In the genomic region with DNA sequence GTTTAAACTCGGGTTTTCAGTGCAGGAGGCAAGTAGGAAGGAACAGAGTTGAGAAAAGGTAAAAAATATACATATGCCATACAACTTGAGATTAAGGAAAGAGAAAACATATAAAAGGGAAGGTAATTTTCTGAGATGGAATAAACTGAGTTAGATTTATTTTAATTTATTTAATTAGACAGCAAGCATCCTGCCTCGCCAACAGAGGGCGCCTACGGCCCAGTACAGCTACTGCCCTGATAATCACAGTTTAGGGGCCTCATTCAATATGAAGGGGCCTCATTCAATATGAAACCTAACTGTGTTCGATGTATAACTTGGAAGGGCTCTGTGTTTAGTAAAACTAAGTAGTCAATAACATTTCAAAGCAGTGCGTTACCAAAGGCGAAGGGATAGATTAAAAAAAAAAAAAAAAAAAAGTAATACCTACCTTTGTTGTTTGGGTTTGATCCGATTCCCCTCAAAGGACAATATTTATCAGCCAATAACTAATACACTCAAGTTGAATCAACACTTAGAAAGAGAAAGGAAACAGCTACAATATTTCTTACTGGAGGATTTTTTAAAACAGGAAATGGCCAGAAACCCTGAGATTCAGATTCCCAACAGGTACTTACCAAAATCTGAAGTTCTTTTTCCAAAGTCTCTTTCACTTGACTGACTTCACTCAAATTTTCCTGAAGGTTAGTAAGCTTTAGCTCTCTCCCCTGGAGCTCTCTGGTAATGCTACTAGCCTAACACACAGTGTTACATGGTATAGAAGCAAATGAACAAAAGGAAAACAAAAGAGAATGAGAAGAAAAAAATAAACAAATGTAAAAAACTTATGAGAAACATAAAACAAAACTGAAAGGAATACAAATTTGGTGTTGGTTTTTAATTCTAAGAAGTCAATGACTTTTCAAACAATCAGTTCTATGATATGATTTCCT, we compare ENCODE assay signal across 8 cellular contexts.
DNase-seq lines count a peak whose midpoint lies in the region; ATAC-seq and TF ChIP-seq lines count a peak whose summit lies in the region.

No MANE protein-coding gene starts in this region.

- no peaks in the 10 kb centered on the region for H4K20me1 ChIP-seq in mammary epithelial cell (ENCODE audit: insufficient read depth, low read length)

- H3K4me3 Mint-ChIP-seq in Calu3 (ENCODE audit: low read depth, unreplicated experiment), result no peak overlapping the region

- H3K9me3 Mint-ChIP-seq in Calu3 (ENCODE audit: low read depth, unreplicated experiment), result no peaks in the 10 kb centered on the region

- no peaks in the 10 kb centered on the region for H3K4me1 Mint-ChIP-seq in Calu3 (ENCODE audit: low read depth, unreplicated experiment)

- H3K36me3 ChIP-seq in mammary epithelial cell (ENCODE audit: insufficient read depth, low read length) (peaks cover 26% of the 10 kb centered on the region), mucosa of descending colon (ENCODE audit: low read depth) (no peaks in the 10 kb centered on the region), upper lobe of right lung (peaks cover 79% of the 10 kb centered on the region)

- intact Hi-C loops in Calu3 (cut with micrococcal nuclease; ENCODE audit: unreplicated experiment) (loop anchor here (2.0 kb wide), 1 partner anchor 135 kb away; no protein-coding TSS in a partner anchor), mammary epithelial cell (cut with micrococcal nuclease) (loop anchor here (1.0 kb wide), 2 partner anchors 20 to 135 kb away; no protein-coding TSS in a partner anchor), mucosa of descending colon (cut with DNase I, micrococcal nuclease) (no loop called here), upper lobe of right lung (cut with DNase I) (no loop called here)

- H3K27me3 ChIP-seq in mammary epithelial cell (ENCODE audit: insufficient read depth, low read length) (no peaks in the 10 kb centered on the region), upper lobe of right lung (no peaks in the 10 kb centered on the region)

- H3K36me3 Mint-ChIP-seq in Calu3 (ENCODE audit: insufficient read depth, unreplicated experiment), result peaks cover 52% of the 10 kb centered on the region

- H3K27ac Mint-ChIP-seq in Calu3 (ENCODE audit: unreplicated experiment), result no peak overlapping the region

- H3K9me3 ChIP-seq in mammary epithelial cell (replicated peaks; ENCODE audit: insufficient read depth, low read length) (no peaks in the 10 kb centered on the region), mucosa of descending colon (no peaks in the 10 kb centered on the region), upper lobe of right lung (no peaks in the 10 kb centered on the region)

- H3K4me3 ChIP-seq in mammary epithelial cell (replicated peaks in 1 of 3; ENCODE audit: insufficient read depth in 1 of 3, low read depth in 2 of 3, low read length in 3 of 3) (no peak overlapping the region), mucosa of descending colon (no peak overlapping the region), upper lobe of right lung (no peak overlapping the region)

- no peak overlapping the region for H3K4me2 ChIP-seq in mammary epithelial cell (ENCODE audit: insufficient read depth, low read depth, low read length)

- in situ Hi-C loops in KBM-7 (cut with MboI; ENCODE audit: low pct_unique_long_range_greater_than_20kb, low sequenced_read_pairs), result no loop called here
- in situ Hi-C loops in mammary epithelial cell (cut with MboI; ENCODE audit: low sequenced_read_pairs in 2 of 2), result no loop called here

- H2AFZ ChIP-seq in mammary epithelial cell (ENCODE audit: low read depth, low read length), result no peak overlapping the region

- peak; percentile 57 for DNase-seq in Calu3
- peak; percentile 35 for DNase-seq in KBM-7
- peak; percentile 17 for DNase-seq in T-helper 9 cell
- no peak for DNase-seq in mammary epithelial cell
- DNase-seq in mucosa of descending colon, result peak in 2 of 3 donors; percentile 39 to 46
- no peak for DNase-seq in upper lobe of right lung

- no peaks in the 10 kb centered on the region for H3K79me2 ChIP-seq in mammary epithelial cell (ENCODE audit: insufficient read depth, low read length)

- H3K9ac ChIP-seq in mammary epithelial cell (ENCODE audit: insufficient read depth, low read length), result no peak overlapping the region

- dilution Hi-C loops in mammary epithelial cell (cut with HindIII; ENCODE audit: low sequenced_read_pairs), result no loop called here

- TF ChIP-seq CTCF in Calu3 (IDR thresholded peaks at IDR 0.05; ENCODE audit: unreplicated experiment) (peak; percentile 70), mammary epithelial cell (conservative IDR thresholded peaks at IDR 0.05 in 1 of 2, IDR thresholded peaks at IDR 0.05 in 1 of 2; ENCODE audit: extremely low read depth in 1 of 2, insufficient read depth in 1 of 2, low read depth in 1 of 2, low read length in 2 of 2) (peak; percentile 81 to 88), mucosa of descending colon (IDR thresholded peaks at IDR 0.05) (no peak), upper lobe of right lung (IDR thresholded peaks at IDR 0.05) (peak; percentile 64)

- WGBS in mammary epithelial cell (ENCODE audit: low coverage, missing lambda C conversion rate), result 53% methylated on average over 8 of the region's 8 CpGs

- ATAC-seq in mucosa of descending colon (peak; percentile 46), upper lobe of right lung (peak; percentile 39), GM19395 (IDR thresholded peaks at IDR 0.05; ENCODE audit: unreplicated experiment) (no peak), GM21619 (IDR thresholded peaks at IDR 0.05; ENCODE audit: unreplicated experiment) (no peak)

- BruUV-seq in Calu3 (replicated peaks; lab: Mats Ljungman, UMichigan) (no TSS peak), mammary epithelial cell (replicated peaks; lab: Mats Ljungman, UMichigan) (no TSS peak)

- CTCF ChIA-PET in Calu3 (lab: Charles Lee), result interaction anchor here (0.6 to 2.5 kb wide), 7 partner anchors 39 to 1139 kb away, joined by 3 to 10 read pairs (median 4); no protein-coding TSS in a partner anchor
- CTCF ChIA-PET in mammary epithelial cell (lab: Charles Lee; ENCODE audit: low non-redundant PET), result interaction anchor here (0.5 to 0.7 kb wide), 3 partner anchors 20 to 135 kb away, joined by 3 to 7 read pairs (median 4); no protein-coding TSS in a partner anchor

- H3K27ac ChIP-seq in mammary epithelial cell (ENCODE audit: insufficient read depth, low read depth, low read length) (no peak overlapping the region), upper lobe of right lung (no peak overlapping the region)

- H3K4me1 ChIP-seq in mammary epithelial cell (ENCODE audit: insufficient read depth, low read length) (no peaks in the 10 kb centered on the region), mucosa of descending colon (ENCODE audit: low read depth) (no peaks in the 10 kb centered on the region), upper lobe of right lung (no peaks in the 10 kb centered on the region)

- H3K27me3 Mint-ChIP-seq in Calu3 (ENCODE audit: unreplicated experiment), result no peaks in the 10 kb centered on the region

Comparison
In these comparisons a context has a peak if more than half of its experiments do, and no peak if none do; other contexts are left out.
1. DNase-seq: peak in Calu3 (single experiment), KBM-7 (single experiment), T-helper 9 cell (single experiment) and mucosa of descending colon (2 of 3); none in mammary epithelial cell (single experiment) and upper lobe of right lung (single experiment).
2. ATAC-seq: peak in mucosa of descending colon (single experiment) and upper lobe of right lung (single experiment); none in GM19395 (single experiment) and GM21619 (single experiment).
3. intact Hi-C loops: an anchor here in Calu3 (2.0 kb wide) and mammary epithelial cell (1.0 kb wide); none called in mucosa of descending colon and upper lobe of right lung.